Comparison of ENCODE assay signal across 24 cellular contexts in the genomic region with DNA sequence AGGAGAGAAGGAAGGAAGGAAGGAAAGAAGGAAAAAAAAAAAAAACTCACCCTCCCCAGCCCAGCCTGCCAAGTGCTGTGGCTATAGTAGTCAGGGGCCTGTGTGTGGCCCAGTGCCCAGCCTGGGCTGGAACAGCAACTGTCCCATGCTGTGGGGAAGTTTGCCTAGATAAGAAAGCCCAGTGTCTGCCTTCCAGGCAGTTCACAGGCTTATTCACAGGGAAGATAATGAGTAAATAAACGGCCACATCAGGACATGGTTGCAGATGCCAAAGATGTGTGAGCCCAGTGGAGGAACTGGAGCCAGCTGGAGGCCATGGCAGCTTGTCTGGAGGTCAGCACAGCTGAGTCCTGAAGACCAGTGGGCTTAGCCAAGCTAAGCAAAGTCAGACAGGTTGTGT.
A peak's percentile ranks its signal among the peaks of the same experiment; 100 is the strongest.
DNase-seq lines count a peak whose midpoint lies in the region; ATAC-seq, FAIRE-seq and TF ChIP-seq lines count a peak whose summit lies in the region.
"Had no signal": no experiment of that assay in that cellular context is flagged by ENCODE, and none has a peak within 500 bp of the region (broad histone marks: within the 10 kb centered on the region; RNA-seq: fewer than 3 reads in every experiment).

No MANE protein-coding gene starts in this region.

- POLR2A ChIA-PET in activated CD4-positive, alpha-beta memory T cell treated with anti-CD3 and anti-CD28 coated beads for 36 hours (lab: Charles Lee) = no interaction called here

- no peaks in the 10 kb centered on the region for H3K4me1 Mint-ChIP-seq in activated CD4-positive, alpha-beta memory T cell treated with anti-CD3 and anti-CD28 coated beads for 36 hours (ENCODE audit: low read depth)
- no peaks in the 10 kb centered on the region for H3K4me1 Mint-ChIP-seq in natural killer cell
- H3K4me1 Mint-ChIP-seq: activated CD4-positive, alpha-beta T cell treated with anti-CD3 and anti-CD28 coated beads for 36 hours; CD4-positive, CD25-positive, alpha-beta regulatory T cell; nephron progenitor cell had no signal

- TF ChIP-seq CTCF in upper lobe of right lung (IDR thresholded peaks at IDR 0.05) (no peak), natural killer cell (IDR thresholded peaks at IDR 0.05) (no peak)

- no peak overlapping the region for H3K27ac Mint-ChIP-seq in activated CD4-positive, alpha-beta memory T cell treated with anti-CD3 and anti-CD28 coated beads for 36 hours
- H3K27ac Mint-ChIP-seq in natural killer cell = no peak overlapping the region
- H3K27ac Mint-ChIP-seq: activated CD4-positive, alpha-beta T cell treated with anti-CD3 and anti-CD28 coated beads for 36 hours; activated T-cell treated with anti-CD3 and anti-CD28 coated beads, Interleukin-2, amount 50 U/mL, for 24 hours; CD4-positive, CD25-positive, alpha-beta regulatory T cell; nephron progenitor cell; progenitor cell of endocrine pancreas had no signal

- H3K27me3 Mint-ChIP-seq in activated CD4-positive, alpha-beta memory T cell treated with anti-CD3 and anti-CD28 coated beads for 36 hours = peaks cover 8% of the 10 kb centered on the region
- peaks cover 4 to 13% of the 10 kb centered on the region in 2 donors for H3K27me3 Mint-ChIP-seq in natural killer cell (ENCODE audit: low read depth in 2 of 2)
- H3K27me3 Mint-ChIP-seq: progenitor cell of endocrine pancreas had no signal

- ATAC-seq in upper lobe of right lung = peak; percentile 37
- no peak for ATAC-seq in natural killer cell
- ATAC-seq: activated CD4-positive, alpha-beta T cell treated with anti-CD3 and anti-CD28 coated beads for 36 hours; left lobe of liver had no signal

- no peak overlapping the region for H3K4me3 Mint-ChIP-seq in activated CD4-positive, alpha-beta memory T cell treated with anti-CD3 and anti-CD28 coated beads for 36 hours
- no peak overlapping the region for H3K4me3 Mint-ChIP-seq in natural killer cell
- H3K4me3 Mint-ChIP-seq: activated CD4-positive, alpha-beta T cell treated with anti-CD3 and anti-CD28 coated beads for 36 hours; activated T-cell treated with anti-CD3 and anti-CD28 coated beads, Interleukin-2, amount 50 U/mL, for 24 hours; CD4-positive, CD25-positive, alpha-beta regulatory T cell; nephron progenitor cell had no signal

- H3K27me3 ChIP-seq in upper lobe of right lung = no peaks in the 10 kb centered on the region
- H3K27me3 ChIP-seq: adrenal gland had no signal

- intact Hi-C loops in upper lobe of right lung (cut with DNase I) = no loop called here
- intact Hi-C loops in activated CD4-positive, alpha-beta memory T cell treated with anti-CD3 and anti-CD28 coated beads for 36 hours (cut with micrococcal nuclease) = no loop called here
- intact Hi-C loops in natural killer cell (cut with micrococcal nuclease) = no loop called here

- H3K4me3 ChIP-seq in upper lobe of right lung = no peak overlapping the region
- H3K4me3 ChIP-seq: adrenal gland, stomach had no signal

- CTCF ChIA-PET in activated CD4-positive, alpha-beta memory T cell treated with anti-CD3 and anti-CD28 coated beads for 36 hours (lab: Charles Lee) = no interaction called here

- peaks cover 19% of the 10 kb centered on the region for H3K9me3 Mint-ChIP-seq in activated CD4-positive, alpha-beta memory T cell treated with anti-CD3 and anti-CD28 coated beads for 36 hours
- peaks cover 4 to 8% of the 10 kb centered on the region in 2 donors for H3K9me3 Mint-ChIP-seq in natural killer cell

- H3K36me3 ChIP-seq in upper lobe of right lung = no peaks in the 10 kb centered on the region
- H3K36me3 ChIP-seq: adrenal gland, stomach had no signal

- no peak for FAIRE-seq in HTR-8/SVneo (lab: Jason Lieb, UNC)
- FAIRE-seq: D721Med, endothelial cell of umbilical vein had no signal

- H3K36me3 Mint-ChIP-seq in activated CD4-positive, alpha-beta memory T cell treated with anti-CD3 and anti-CD28 coated beads for 36 hours = no peaks in the 10 kb centered on the region
- peaks cover 12% of the 10 kb centered on the region for H3K36me3 Mint-ChIP-seq in natural killer cell

- peaks cover 5% of the 10 kb centered on the region for H3K9me3 ChIP-seq in upper lobe of right lung
- H3K9me3 ChIP-seq: adrenal gland had no signal

- H3K27ac ChIP-seq in upper lobe of right lung = no peak overlapping the region
- H3K27ac ChIP-seq: adrenal gland, stomach had no signal

- DNase-seq in amygdala (lab: John Stamatoyannopoulos, UW) = peak in 32 of 56 donors; percentile 0 to 68 (median 16)
- DNase-seq in globus pallidus (ENCODE audit: low spot score) = peak; percentile 52
- DNase-seq in midbrain (lab: John Stamatoyannopoulos, UW) = peak; percentile 42
- no peak for DNase-seq in upper lobe of right lung
- no peak for DNase-seq in NCI-H1436 treated with DMSO at 0.1 percent for 48 hours (lab: John Stamatoyannopoulos, UW)
- DNase-seq in activated CD4-positive, alpha-beta memory T cell treated with anti-CD3 and anti-CD28 coated beads for 36 hours = no peak
- DNase-seq in natural killer cell = no peak
- DNase-seq in HTR-8/SVneo (ENCODE audit: insufficient read length, low spot score) = no peak
- DNase-seq: activated CD4-positive, alpha-beta T cell treated with anti-CD3 and anti-CD28 coated beads for 36 hours; activated naive CD4-positive, alpha-beta T cell; activated T-cell treated with anti-CD3 and anti-CD28 coated beads, Interleukin-2, amount 50 U/mL, for 24 hours; CD4-positive, CD25-positive, alpha-beta regulatory T cell; NCI-H1417; nephron progenitor cell; OCI-M1; stimulated activated CD8-positive, alpha-beta memory T cell treated with anti-CD3 and anti-CD28 coated beads, Interleukin-4, amount 100 ng/mL, for 48 hours; stomach; SW 1271; trophoblast cell had no signal

- no peaks in the 10 kb centered on the region for H3K4me1 ChIP-seq in upper lobe of right lung
- H3K4me1 ChIP-seq: adrenal gland, stomach had no signal

Comparison
In these comparisons a context has a peak if more than half of its experiments do, and no peak if none do; other contexts are left out.
1. DNase-seq: peak in amygdala (32 of 56), globus pallidus (single experiment) and midbrain (single experiment); none in upper lobe of right lung (single experiment), NCI-H1436 treated with DMSO at 0.1 percent for 48 hours (single experiment), activated CD4-positive, alpha-beta memory T cell treated with anti-CD3 and anti-CD28 coated beads for 36 hours (single experiment), natural killer cell (single experiment) and HTR-8/SVneo (single experiment).